Comparison of ENCODE assay signal across 15 cellular contexts in the genomic region with DNA sequence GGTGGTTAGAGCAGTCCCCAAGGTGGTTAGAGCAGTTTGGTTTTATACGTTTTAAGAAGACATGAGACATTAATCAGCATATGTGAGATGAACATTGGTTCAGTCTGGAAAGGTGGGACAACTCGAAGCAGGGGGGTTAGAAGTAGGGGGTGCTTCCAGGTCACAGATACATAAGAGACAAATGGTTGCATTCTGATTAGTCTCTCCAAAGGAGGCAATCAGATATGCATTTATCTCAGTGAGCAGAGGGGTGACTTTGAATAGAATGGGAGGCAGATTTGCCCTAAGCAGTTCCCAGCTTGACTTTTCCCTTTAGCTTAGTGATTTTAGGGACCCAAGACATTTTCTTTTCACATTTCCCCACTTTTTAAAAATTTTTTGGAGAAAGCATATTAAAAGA. TPM values are rescaled to one million over a fixed set of nuclear protein-coding genes. Genes with fewer than 3 reads are reported as not detected.
"Had no signal": no experiment of that assay in that cellular context is flagged by ENCODE, and none has a peak within 500 bp of the region (broad histone marks: within the 10 kb centered on the region; RNA-seq: fewer than 3 reads in every experiment).

No MANE protein-coding gene starts in this region.

RNA-seq across cellular contexts. Expression of a gene that starts 4.8 kb away (rescaled TPM):
- total RNA-seq: stomach, suprapubic skin, thoracic aorta, vagina had no signal

RNA-seq across cellular contexts. Expression of a gene that starts 39.4 kb away (rescaled TPM):
- total RNA-seq: stomach, subcutaneous adipose tissue, suprapubic skin, temporal lobe, thoracic aorta, thyroid gland, tibial nerve, transverse colon, upper lobe of left lung, upper lobe of right lung, ureter, urinary bladder, uterus, vagina had no signal
- polyA plus RNA-seq: stomach, thymus, urinary bladder had no signal
